ENCODE assay signal across 22 cellular contexts in genomic region chrX:9240956-9241355, GRCh38.
DNase-seq lines count a peak whose midpoint lies in the region; ATAC-seq and TF ChIP-seq lines count a peak whose summit lies in the region.
"Had no signal": no experiment of that assay in that cellular context is flagged by ENCODE, and none has a peak within 500 bp of the region (broad histone marks: within the 10 kb centered on the region; RNA-seq: fewer than 3 reads in every experiment).

No MANE protein-coding gene starts in this region.

- no CpG with 5 or more reads among the region's 4 CpGs for WGBS in mesendoderm (ENCODE audit: extremely low coverage, insufficient coverage, low lambda C conversion rate)

- no peaks in the 10 kb centered on the region for H3K36me3 ChIP-seq in mesendoderm (ENCODE audit: control insufficient read depth, insufficient read depth, low read length)
- H3K36me3 ChIP-seq: BE2C, BLaER1 had no signal

- H3K4me3 Mint-ChIP-seq in activated CD4-positive, alpha-beta memory T cell treated with anti-CD3 and anti-CD28 coated beads, Interleukin-2, amount 10 ng/mL, durations not matched to agents 7 days and 5 days: no peak overlapping the region
- H3K4me3 Mint-ChIP-seq: CD14-positive monocyte; CD4-positive, alpha-beta memory T cell; CD4-positive, CD25-positive, alpha-beta regulatory T cell; CD8-positive, alpha-beta memory T cell had no signal

- CTCF ChIA-PET in activated CD4-positive, alpha-beta memory T cell treated with anti-CD3 and anti-CD28 coated beads, Interleukin-2, amount 10 ng/mL, durations not matched to agents 7 days and 5 days (lab: Charles Lee): no interaction called here

- H2AK5ac ChIP-seq in mesendoderm (ENCODE audit: low read length): no peak overlapping the region

- no peak for TF ChIP-seq CTCF in foreskin keratinocyte (conservative IDR thresholded peaks at IDR 0.05)

- DNase-seq in foreskin keratinocyte (peak; percentile 4 to 43), mesendoderm (peak; percentile 49), amygdala (lab: John Stamatoyannopoulos, UW) (no peak)
- no peak for DNase-seq in activated CD4-positive, alpha-beta memory T cell treated with anti-CD3 and anti-CD28 coated beads, Interleukin-2, amount 10 ng/mL, durations not matched to agents 7 days and 5 days
- DNase-seq: 8988T; ACHN; BE2C; C1 segment of cervical spinal cord; CD4-positive, alpha-beta memory T cell; CD4-positive, CD25-positive, alpha-beta regulatory T cell; CD8-positive, alpha-beta memory T cell; COR-L47; DMS 273 treated with DMSO at 0.1 percent for 48 hours; DMS153; DMS53; DMS79; DND-41; EL; GF-D8 had no signal

- no peak overlapping the region for H3K4ac ChIP-seq in mesendoderm (ENCODE audit: low read depth, low read length)

- no peak overlapping the region for H2BK5ac ChIP-seq in mesendoderm (ENCODE audit: low read length)

- H3K18ac ChIP-seq in mesendoderm (ENCODE audit: low read length): no peak overlapping the region

- no peaks in the 10 kb centered on the region for H3K4me1 Mint-ChIP-seq in activated CD4-positive, alpha-beta memory T cell treated with anti-CD3 and anti-CD28 coated beads, Interleukin-2, amount 10 ng/mL, durations not matched to agents 7 days and 5 days
- H3K4me1 Mint-ChIP-seq: CD4-positive, alpha-beta memory T cell; CD4-positive, CD25-positive, alpha-beta regulatory T cell had no signal

- no peaks in the 10 kb centered on the region for H3K27me3 Mint-ChIP-seq in activated CD4-positive, alpha-beta memory T cell treated with anti-CD3 and anti-CD28 coated beads, Interleukin-2, amount 10 ng/mL, durations not matched to agents 7 days and 5 days
- H3K27me3 Mint-ChIP-seq: CD4-positive, alpha-beta memory T cell had no signal

- POLR2A ChIA-PET in activated CD4-positive, alpha-beta memory T cell treated with anti-CD3 and anti-CD28 coated beads, Interleukin-2, amount 10 ng/mL, durations not matched to agents 7 days and 5 days (lab: Charles Lee): no interaction called here

- H4K5ac ChIP-seq in mesendoderm (ENCODE audit: low read length): no peak overlapping the region

- H2BK15ac ChIP-seq in mesendoderm (replicated peaks; ENCODE audit: low read depth): no peak overlapping the region

- H3K27ac Mint-ChIP-seq in activated CD4-positive, alpha-beta memory T cell treated with anti-CD3 and anti-CD28 coated beads, Interleukin-2, amount 10 ng/mL, durations not matched to agents 7 days and 5 days: no peak overlapping the region
- H3K27ac Mint-ChIP-seq: CD4-positive, alpha-beta memory T cell; CD4-positive, CD25-positive, alpha-beta regulatory T cell; CD8-positive, alpha-beta memory T cell had no signal

- H3K27me3 ChIP-seq in foreskin keratinocyte (no peaks in the 10 kb centered on the region), mesendoderm (ENCODE audit: insufficient read depth, low read length, poor library complexity) (no peaks in the 10 kb centered on the region)
- H3K27me3 ChIP-seq: BE2C, BLaER1 had no signal

- ATAC-seq in foreskin keratinocyte (no peak), GM18511 (IDR thresholded peaks at IDR 0.05; ENCODE audit: unreplicated experiment) (no peak)

- H3K23ac ChIP-seq in mesendoderm (ENCODE audit: low read length): no peak overlapping the region

- no peaks in the 10 kb centered on the region for H3K36me3 Mint-ChIP-seq in activated CD4-positive, alpha-beta memory T cell treated with anti-CD3 and anti-CD28 coated beads, Interleukin-2, amount 10 ng/mL, durations not matched to agents 7 days and 5 days (ENCODE audit: low read depth)
- H3K36me3 Mint-ChIP-seq: CD14-positive monocyte; CD4-positive, alpha-beta memory T cell; CD4-positive, CD25-positive, alpha-beta regulatory T cell; CD8-positive, alpha-beta memory T cell had no signal

- H3K9ac ChIP-seq in mesendoderm (ENCODE audit: low read length): no peak overlapping the region
- H3K9ac ChIP-seq: BLaER1 had no signal

- no peaks in the 10 kb centered on the region for H3K79me2 ChIP-seq in mesendoderm (ENCODE audit: control insufficient read depth, insufficient read depth, low read length)

- no peak overlapping the region for H3K4me3 ChIP-seq in mesendoderm (ENCODE audit: low read length)
- H3K4me3 ChIP-seq: BLaER1 had no signal

- H3K27ac ChIP-seq in foreskin keratinocyte (no peak overlapping the region), mesendoderm (ENCODE audit: low read depth, low read length) (no peak overlapping the region)
- H3K27ac ChIP-seq: BLaER1 had no signal

- no peak overlapping the region for H2BK120ac ChIP-seq in mesendoderm (ENCODE audit: low read depth, low read length)

- H3K56ac ChIP-seq in mesendoderm (ENCODE audit: low read length): no peak overlapping the region

- H4K8ac ChIP-seq in mesendoderm (ENCODE audit: low read depth, low read length): no peak overlapping the region

- no peaks in the 10 kb centered on the region for H3K79me1 ChIP-seq in mesendoderm (ENCODE audit: low read length)

- H3K4me1 ChIP-seq in foreskin keratinocyte: no peaks in the 10 kb centered on the region
- H3K4me1 ChIP-seq in mesendoderm (ENCODE audit: control insufficient read depth, low read depth, low read length): no peaks in the 10 kb centered on the region
- H3K4me1 ChIP-seq: BE2C had no signal

- no peaks in the 10 kb centered on the region for H3K9me3 Mint-ChIP-seq in activated CD4-positive, alpha-beta memory T cell treated with anti-CD3 and anti-CD28 coated beads, Interleukin-2, amount 10 ng/mL, durations not matched to agents 7 days and 5 days
- H3K9me3 Mint-ChIP-seq: CD4-positive, alpha-beta memory T cell; CD4-positive, CD25-positive, alpha-beta regulatory T cell; CD8-positive, alpha-beta memory T cell had no signal

- H3K4me2 ChIP-seq in mesendoderm (ENCODE audit: low read length): no peak overlapping the region
- H3K4me2 ChIP-seq: BLaER1 had no signal

Comparison
In these comparisons a context has a peak if more than half of its experiments do, and no peak if none do; other contexts are left out.
1. DNase-seq: peak in foreskin keratinocyte (2 of 2) and mesendoderm (single experiment); none in activated CD4-positive, alpha-beta memory T cell treated with anti-CD3 and anti-CD28 coated beads, Interleukin-2, amount 10 ng/mL, durations not matched to agents 7 days and 5 days (single experiment) and amygdala (0 of 56).